In genomic region chr15:64246364-64247189, GRCh38 we compare ENCODE assay signal across 1 cellular context.
TF ChIP-seq lines count a peak whose summit lies in the region.

No MANE protein-coding gene starts in this region.

TF ChIP-seq in HEK293, 187 proteins besides CTCF, POLR2A, EP300 and RAD21 (continued from another document and continues in another):
- no peak for TF ChIP-seq ZNF175 (tag by site-specific recombination; IDR thresholded peaks at IDR 0.05)
- no peak for TF ChIP-seq GFI1B (tag by site-specific recombination; IDR thresholded peaks at IDR 0.05)
- TF ChIP-seq SP7 (tag by site-specific recombination; IDR thresholded peaks at IDR 0.05) = peak; percentile 94
- TF ChIP-seq ZNF792 (tag by site-specific recombination; IDR thresholded peaks at IDR 0.05) = no peak
- TF ChIP-seq SALL2 (tag by site-specific recombination; IDR thresholded peaks at IDR 0.05; ENCODE audit: borderline replicate concordance) = no peak
- TF ChIP-seq, protein P1, sequence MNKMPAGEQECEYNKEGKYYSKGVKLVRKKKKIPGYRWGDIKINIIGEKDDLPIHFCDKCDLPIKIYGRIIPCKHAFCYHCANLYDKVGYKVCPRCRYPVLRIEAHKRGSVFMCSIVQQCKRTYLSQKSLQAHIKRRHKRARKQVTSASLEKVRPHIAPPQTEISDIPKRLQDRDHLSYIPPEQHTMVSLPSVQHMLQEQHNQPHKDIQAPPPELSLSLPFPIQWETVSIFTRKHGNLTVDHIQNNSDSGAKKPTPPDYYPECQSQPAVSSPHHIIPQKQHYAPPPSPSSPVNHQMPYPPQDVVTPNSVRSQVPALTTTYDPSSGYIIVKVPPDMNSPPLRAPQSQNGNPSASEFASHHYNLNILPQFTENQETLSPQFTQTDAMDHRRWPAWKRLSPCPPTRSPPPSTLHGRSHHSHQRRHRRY (tag by site-specific recombination; IDR thresholded peaks at IDR 0.05) = no peak
- TF ChIP-seq ZNF623 (tag by site-specific recombination; IDR thresholded peaks at IDR 0.05) = peak; percentile 19; the same call in 1 of the 2 replicates
- no peak for TF ChIP-seq BCL11B (tag by site-specific recombination; IDR thresholded peaks at IDR 0.05; ENCODE audit: low read depth)
- no peak for TF ChIP-seq ZNF664 (tag by site-specific recombination; IDR thresholded peaks at IDR 0.05)
- TF ChIP-seq ZNF776 (tag by site-specific recombination; IDR thresholded peaks at IDR 0.05; ENCODE audit: borderline replicate concordance) = no peak
- no peak for TF ChIP-seq ZNF76 (tag by site-specific recombination; IDR thresholded peaks at IDR 0.05; ENCODE audit: borderline replicate concordance, low read depth)
- peak; percentile 94 for TF ChIP-seq PRDM10 (tag by site-specific recombination; IDR thresholded peaks at IDR 0.05)
- no peak for TF ChIP-seq ZNF311 (tag by site-specific recombination; IDR thresholded peaks at IDR 0.05; ENCODE audit: borderline replicate concordance)
- no peak for TF ChIP-seq GLIS1 (tag by site-specific recombination; IDR thresholded peaks at IDR 0.05)
- TF ChIP-seq, protein P2, sequence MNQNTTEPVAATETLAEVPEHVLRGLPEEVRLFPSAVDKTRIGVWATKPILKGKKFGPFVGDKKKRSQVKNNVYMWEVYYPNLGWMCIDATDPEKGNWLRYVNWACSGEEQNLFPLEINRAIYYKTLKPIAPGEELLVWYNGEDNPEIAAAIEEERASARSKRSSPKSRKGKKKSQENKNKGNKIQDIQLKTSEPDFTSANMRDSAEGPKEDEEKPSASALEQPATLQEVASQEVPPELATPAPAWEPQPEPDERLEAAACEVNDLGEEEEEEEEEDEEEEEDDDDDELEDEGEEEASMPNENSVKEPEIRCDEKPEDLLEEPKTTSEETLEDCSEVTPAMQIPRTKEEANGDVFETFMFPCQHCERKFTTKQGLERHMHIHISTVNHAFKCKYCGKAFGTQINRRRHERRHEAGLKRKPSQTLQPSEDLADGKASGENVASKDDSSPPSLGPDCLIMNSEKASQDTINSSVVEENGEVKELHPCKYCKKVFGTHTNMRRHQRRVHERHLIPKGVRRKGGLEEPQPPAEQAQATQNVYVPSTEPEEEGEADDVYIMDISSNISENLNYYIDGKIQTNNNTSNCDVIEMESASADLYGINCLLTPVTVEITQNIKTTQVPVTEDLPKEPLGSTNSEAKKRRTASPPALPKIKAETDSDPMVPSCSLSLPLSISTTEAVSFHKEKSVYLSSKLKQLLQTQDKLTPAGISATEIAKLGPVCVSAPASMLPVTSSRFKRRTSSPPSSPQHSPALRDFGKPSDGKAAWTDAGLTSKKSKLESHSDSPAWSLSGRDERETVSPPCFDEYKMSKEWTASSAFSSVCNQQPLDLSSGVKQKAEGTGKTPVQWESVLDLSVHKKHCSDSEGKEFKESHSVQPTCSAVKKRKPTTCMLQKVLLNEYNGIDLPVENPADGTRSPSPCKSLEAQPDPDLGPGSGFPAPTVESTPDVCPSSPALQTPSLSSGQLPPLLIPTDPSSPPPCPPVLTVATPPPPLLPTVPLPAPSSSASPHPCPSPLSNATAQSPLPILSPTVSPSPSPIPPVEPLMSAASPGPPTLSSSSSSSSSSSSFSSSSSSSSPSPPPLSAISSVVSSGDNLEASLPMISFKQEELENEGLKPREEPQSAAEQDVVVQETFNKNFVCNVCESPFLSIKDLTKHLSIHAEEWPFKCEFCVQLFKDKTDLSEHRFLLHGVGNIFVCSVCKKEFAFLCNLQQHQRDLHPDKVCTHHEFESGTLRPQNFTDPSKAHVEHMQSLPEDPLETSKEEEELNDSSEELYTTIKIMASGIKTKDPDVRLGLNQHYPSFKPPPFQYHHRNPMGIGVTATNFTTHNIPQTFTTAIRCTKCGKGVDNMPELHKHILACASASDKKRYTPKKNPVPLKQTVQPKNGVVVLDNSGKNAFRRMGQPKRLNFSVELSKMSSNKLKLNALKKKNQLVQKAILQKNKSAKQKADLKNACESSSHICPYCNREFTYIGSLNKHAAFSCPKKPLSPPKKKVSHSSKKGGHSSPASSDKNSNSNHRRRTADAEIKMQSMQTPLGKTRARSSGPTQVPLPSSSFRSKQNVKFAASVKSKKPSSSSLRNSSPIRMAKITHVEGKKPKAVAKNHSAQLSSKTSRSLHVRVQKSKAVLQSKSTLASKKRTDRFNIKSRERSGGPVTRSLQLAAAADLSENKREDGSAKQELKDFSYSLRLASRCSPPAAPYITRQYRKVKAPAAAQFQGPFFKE (tag by site-specific recombination; IDR thresholded peaks at IDR 0.05; ENCODE audit: borderline replicate concordance) = no peak
- no peak for TF ChIP-seq ZNF140 (tag by site-specific recombination; IDR thresholded peaks at IDR 0.05)
- no peak for TF ChIP-seq ZNF16 (tag by site-specific recombination; IDR thresholded peaks at IDR 0.05; ENCODE audit: low read depth)
- no peak for TF ChIP-seq ZNF701 (tag by site-specific recombination; IDR thresholded peaks at IDR 0.05)
- TF ChIP-seq ZNF266 (tag by site-specific recombination; IDR thresholded peaks at IDR 0.05; ENCODE audit: low read depth) = no peak
- TF ChIP-seq, protein P3, sequence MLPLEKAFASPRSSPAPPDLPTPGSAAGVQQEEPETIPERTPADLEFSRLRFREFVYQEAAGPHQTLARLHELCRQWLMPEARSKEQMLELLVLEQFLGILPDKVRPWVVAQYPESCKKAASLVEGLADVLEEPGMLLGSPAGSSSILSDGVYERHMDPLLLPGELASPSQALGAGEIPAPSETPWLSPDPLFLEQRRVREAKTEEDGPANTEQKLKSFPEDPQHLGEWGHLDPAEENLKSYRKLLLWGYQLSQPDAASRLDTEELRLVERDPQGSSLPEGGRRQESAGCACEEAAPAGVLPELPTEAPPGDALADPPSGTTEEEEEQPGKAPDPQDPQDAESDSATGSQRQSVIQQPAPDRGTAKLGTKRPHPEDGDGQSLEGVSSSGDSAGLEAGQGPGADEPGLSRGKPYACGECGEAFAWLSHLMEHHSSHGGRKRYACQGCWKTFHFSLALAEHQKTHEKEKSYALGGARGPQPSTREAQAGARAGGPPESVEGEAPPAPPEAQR (tag by site-specific recombination; IDR thresholded peaks at IDR 0.05) = no peak
- no peak for TF ChIP-seq ZNF24 (tag by site-specific recombination; IDR thresholded peaks at IDR 0.05)
- no peak for TF ChIP-seq ZSCAN30 (tag by site-specific recombination; IDR thresholded peaks at IDR 0.05)
- peak; percentile 96 for TF ChIP-seq WT1 (tag by site-specific recombination; IDR thresholded peaks at IDR 0.05)
- peak; percentile 41; the same call in 1 of the 2 replicates for TF ChIP-seq SP3 (tag by site-specific recombination; IDR thresholded peaks at IDR 0.05)
- no peak for TF ChIP-seq ZNF544 (tag by site-specific recombination; IDR thresholded peaks at IDR 0.05)
- TF ChIP-seq ZNF830 (tag by site-specific recombination; IDR thresholded peaks at IDR 0.05; ENCODE audit: low read depth) = no peak
- TF ChIP-seq HOXD13 (CRISPR knock-in tag; IDR thresholded peaks at IDR 0.05; ENCODE audit: borderline replicate concordance) = no peak
- peak; percentile 59; the same call in 1 of the 2 replicates for TF ChIP-seq TSHZ1 (tag by site-specific recombination; IDR thresholded peaks at IDR 0.05; ENCODE audit: borderline replicate concordance)
- TF ChIP-seq, protein P4, sequence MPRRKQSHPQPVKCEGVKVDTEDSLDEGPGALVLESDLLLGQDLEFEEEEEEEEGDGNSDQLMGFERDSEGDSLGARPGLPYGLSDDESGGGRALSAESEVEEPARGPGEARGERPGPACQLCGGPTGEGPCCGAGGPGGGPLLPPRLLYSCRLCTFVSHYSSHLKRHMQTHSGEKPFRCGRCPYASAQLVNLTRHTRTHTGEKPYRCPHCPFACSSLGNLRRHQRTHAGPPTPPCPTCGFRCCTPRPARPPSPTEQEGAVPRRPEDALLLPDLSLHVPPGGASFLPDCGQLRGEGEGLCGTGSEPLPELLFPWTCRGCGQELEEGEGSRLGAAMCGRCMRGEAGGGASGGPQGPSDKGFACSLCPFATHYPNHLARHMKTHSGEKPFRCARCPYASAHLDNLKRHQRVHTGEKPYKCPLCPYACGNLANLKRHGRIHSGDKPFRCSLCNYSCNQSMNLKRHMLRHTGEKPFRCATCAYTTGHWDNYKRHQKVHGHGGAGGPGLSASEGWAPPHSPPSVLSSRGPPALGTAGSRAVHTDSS (tag by site-specific recombination; IDR thresholded peaks at IDR 0.05) = no peak
- no peak for TF ChIP-seq ZNF624 (tag by site-specific recombination; IDR thresholded peaks at IDR 0.05)
- no peak for TF ChIP-seq ZNF10 (tag by site-specific recombination; IDR thresholded peaks at IDR 0.05)
- no peak for TF ChIP-seq ZNF521 (tag by site-specific recombination; IDR thresholded peaks at IDR 0.05)
- TF ChIP-seq ZNF426 (tag by site-specific recombination; IDR thresholded peaks at IDR 0.05) = no peak
- no peak for TF ChIP-seq ZNF214 (tag by site-specific recombination; IDR thresholded peaks at IDR 0.05; ENCODE audit: borderline replicate concordance)
- TF ChIP-seq, protein P5, sequence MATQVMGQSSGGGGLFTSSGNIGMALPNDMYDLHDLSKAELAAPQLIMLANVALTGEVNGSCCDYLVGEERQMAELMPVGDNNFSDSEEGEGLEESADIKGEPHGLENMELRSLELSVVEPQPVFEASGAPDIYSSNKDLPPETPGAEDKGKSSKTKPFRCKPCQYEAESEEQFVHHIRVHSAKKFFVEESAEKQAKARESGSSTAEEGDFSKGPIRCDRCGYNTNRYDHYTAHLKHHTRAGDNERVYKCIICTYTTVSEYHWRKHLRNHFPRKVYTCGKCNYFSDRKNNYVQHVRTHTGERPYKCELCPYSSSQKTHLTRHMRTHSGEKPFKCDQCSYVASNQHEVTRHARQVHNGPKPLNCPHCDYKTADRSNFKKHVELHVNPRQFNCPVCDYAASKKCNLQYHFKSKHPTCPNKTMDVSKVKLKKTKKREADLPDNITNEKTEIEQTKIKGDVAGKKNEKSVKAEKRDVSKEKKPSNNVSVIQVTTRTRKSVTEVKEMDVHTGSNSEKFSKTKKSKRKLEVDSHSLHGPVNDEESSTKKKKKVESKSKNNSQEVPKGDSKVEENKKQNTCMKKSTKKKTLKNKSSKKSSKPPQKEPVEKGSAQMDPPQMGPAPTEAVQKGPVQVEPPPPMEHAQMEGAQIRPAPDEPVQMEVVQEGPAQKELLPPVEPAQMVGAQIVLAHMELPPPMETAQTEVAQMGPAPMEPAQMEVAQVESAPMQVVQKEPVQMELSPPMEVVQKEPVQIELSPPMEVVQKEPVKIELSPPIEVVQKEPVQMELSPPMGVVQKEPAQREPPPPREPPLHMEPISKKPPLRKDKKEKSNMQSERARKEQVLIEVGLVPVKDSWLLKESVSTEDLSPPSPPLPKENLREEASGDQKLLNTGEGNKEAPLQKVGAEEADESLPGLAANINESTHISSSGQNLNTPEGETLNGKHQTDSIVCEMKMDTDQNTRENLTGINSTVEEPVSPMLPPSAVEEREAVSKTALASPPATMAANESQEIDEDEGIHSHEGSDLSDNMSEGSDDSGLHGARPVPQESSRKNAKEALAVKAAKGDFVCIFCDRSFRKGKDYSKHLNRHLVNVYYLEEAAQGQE (tag by site-specific recombination; IDR thresholded peaks at IDR 0.05) = no peak
- TF ChIP-seq ZNF707 (tag by site-specific recombination; IDR thresholded peaks at IDR 0.05) = no peak
